In genomic region chr22:41917906-41918791, GRCh38 we compare ENCODE assay signal across 8 cellular contexts. TPM values are rescaled to one million over a fixed set of nuclear protein-coding genes. Genes with fewer than 3 reads are reported as not detected.
DNase-seq lines count a peak whose midpoint lies in the region; ATAC-seq and TF ChIP-seq lines count a peak whose summit lies in the region.

No MANE protein-coding gene starts in this region.

- no peak for TF ChIP-seq POLR2A in adrenal gland (IDR thresholded peaks at IDR 0.05)

- WGBS in adrenal gland, 4 donors: 53 to 71% (median 61%) methylated on average over 13 to 23 of the region's 23 CpGs

- no peaks in the 10 kb centered on the region for H3K9me3 ChIP-seq in adrenal gland (replicated peaks in 1 of 3)

- H3K27me3 ChIP-seq in adrenal gland: peaks cover 8% of the 10 kb centered on the region

- intact Hi-C loops in adrenal gland (cut with DNase I): no loop called here

- TF ChIP-seq CTCF in adrenal gland (IDR thresholded peaks at IDR 0.05): no peak

- no peak for ATAC-seq in GM18502 (IDR thresholded peaks at IDR 0.05; ENCODE audit: poor library complexity, unreplicated experiment)
- no peak for ATAC-seq in GM21723 (IDR thresholded peaks at IDR 0.05; ENCODE audit: unreplicated experiment)

- no peaks in the 10 kb centered on the region for H3K36me3 ChIP-seq in adrenal gland (replicated peaks in 1 of 2)

- H3K27ac ChIP-seq in adrenal gland: peak overlapping the region in 2 of 5 donors; percentile 26 to 62

- DNase-seq in NCI-H748 (lab: John Stamatoyannopoulos, UW; ENCODE audit: unreplicated experiment) (peak; percentile 40), NCI-H748 treated with DMSO at 0.1 percent for 48 hours (lab: John Stamatoyannopoulos, UW) (no peak), LHCN-M2 (ENCODE audit: low read depth) (peak; percentile 49), adrenal gland (peak in 6 of 7 donors; percentile 69 to 84 (median 82)), mucosa of gallbladder (ENCODE audit: low spot score) (peak; percentile 43), NCI-H1930 (lab: John Stamatoyannopoulos, UW) (no peak)

- no peak overlapping the region for H3K4me3 ChIP-seq in adrenal gland

- H3K4me1 ChIP-seq in adrenal gland (replicated peaks in 1 of 2): peaks cover 26 to 45% of the 10 kb centered on the region in 2 donors

RNA-seq across cellular contexts. Expression of gene SHISA8, which starts 3.3 kb away (rescaled TPM):
- total RNA-seq in LHCN-M2 (2014; rRNA removed) (not detected in 2 replicates), adrenal gland (10 to 100 TPM; 15.1 to 55.5 (median 20.6) TPM), mucosa of gallbladder (1.4 TPM)
- polyA plus RNA-seq in LHCN-M2 (2012): not detected
- polyA plus RNA-seq in adrenal gland: 10 to 100 TPM in 1 of 3 donors, 1 to 10 TPM in 2; 1.4 to 10.8 (median 5.1) TPM

RNA-seq across cellular contexts. Expression of gene TNFRSF13C, which starts 8.5 kb away (rescaled TPM):
- total RNA-seq in LHCN-M2 (2014; rRNA removed): 0.17 TPM in 1 of 2 replicates, not detected in the other
- 0.06 TPM for polyA plus RNA-seq in LHCN-M2 (2012)
- total RNA-seq in adrenal gland: 1 to 10 TPM in 5 of 8 donors, under 1 TPM in 3; 0.36 to 3.2 (median 1.4) TPM
- under 1 TPM; 0.24 to 0.35 (median 0.24) TPM for polyA plus RNA-seq in adrenal gland
- 0.55 TPM for total RNA-seq in mucosa of gallbladder

RNA-seq across cellular contexts. Expression of gene CENPM, which starts 28.8 kb away (rescaled TPM):
- 47.1 and 56.0 TPM in 2 replicates for total RNA-seq in LHCN-M2 (2014; rRNA removed)
- 48.3 TPM for polyA plus RNA-seq in LHCN-M2 (2012)
- 1 to 10 TPM in 6 of 8 donors, under 1 TPM in 1, not detected in 1; 0.88 to 4.2 (median 1.7) TPM for total RNA-seq in adrenal gland
- 1 to 10 TPM in 2 of 3 donors, under 1 TPM in 1; 0.92 to 2.1 (median 1.4) TPM for polyA plus RNA-seq in adrenal gland
- total RNA-seq in mucosa of gallbladder: 3.2 TPM

RNA-seq across cellular contexts. Expression of gene SEPTIN3, which starts 51.1 kb away (rescaled TPM):
- total RNA-seq in LHCN-M2 (2014; rRNA removed): not detected in 2 replicates
- 0.02 TPM for polyA plus RNA-seq in LHCN-M2 (2012)
- total RNA-seq in adrenal gland: 1 to 10 TPM in 3 of 8 donors, under 1 TPM in 3, not detected in 2; 0.14 to 4.7 (median 0.98) TPM
- 1 to 10 TPM; 1.5 to 7.4 (median 6.4) TPM for polyA plus RNA-seq in adrenal gland
- total RNA-seq in mucosa of gallbladder: 0.60 TPM

Comparison
In these comparisons a context has a peak if more than half of its experiments do, and no peak if none do; other contexts are left out.
1. DNase-seq: peak in NCI-H748 (single experiment), LHCN-M2 (single experiment), adrenal gland (6 of 7) and mucosa of gallbladder (single experiment); none in NCI-H748 treated with DMSO at 0.1 percent for 48 hours (single experiment) and NCI-H1930 (0 of 2).